8 cellular contexts compared by ENCODE assay signal in the genomic region with DNA sequence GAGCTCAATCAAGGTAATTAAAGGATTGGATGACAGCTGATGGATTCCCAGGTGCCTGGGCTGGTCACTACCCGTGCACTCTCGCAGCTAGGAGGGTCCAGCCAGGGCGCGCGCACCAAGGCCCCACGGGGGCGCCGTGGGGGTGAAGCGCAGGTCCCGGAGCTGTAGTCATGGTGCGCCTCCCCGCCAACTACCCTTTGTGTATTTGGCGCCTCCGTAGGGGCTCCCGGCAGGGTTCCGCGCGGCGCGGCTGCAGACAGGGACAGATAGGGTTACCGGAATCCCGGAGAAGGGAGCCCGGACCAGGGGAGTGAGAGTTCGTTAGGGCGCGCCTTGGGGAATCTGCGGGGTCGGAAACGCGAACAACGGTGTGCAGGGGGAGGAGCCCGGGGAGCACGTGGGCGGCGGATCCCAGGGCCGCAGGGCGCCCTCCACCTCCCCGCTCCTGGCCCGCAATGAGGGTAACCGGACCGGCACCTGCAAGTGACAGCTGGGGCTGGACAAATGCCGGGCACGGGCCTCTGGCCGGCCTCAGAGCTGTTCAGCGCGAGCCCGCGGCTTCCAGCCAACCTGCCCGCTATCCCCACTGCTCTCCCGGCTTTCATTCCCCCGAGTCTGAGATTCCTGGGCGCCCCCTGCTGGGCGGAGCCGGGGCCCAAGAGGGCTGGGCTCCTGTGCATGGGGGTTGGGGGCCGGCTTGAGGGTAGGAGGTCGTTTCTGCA. TPM values are rescaled to one million over a fixed set of nuclear protein-coding genes. Genes with fewer than 3 reads are reported as not detected.
DNase-seq lines count a peak whose midpoint lies in the region; ATAC-seq and TF ChIP-seq lines count a peak whose summit lies in the region.

No MANE protein-coding gene starts in this region.

- H3K27me3 Mint-ChIP-seq in Calu3 (ENCODE audit: unreplicated experiment): no peaks in the 10 kb centered on the region

- H3K4me3 Mint-ChIP-seq in Calu3 (ENCODE audit: low read depth, unreplicated experiment): peak overlapping the region; percentile 91

- intact Hi-C loops in Calu3 (cut with micrococcal nuclease; ENCODE audit: unreplicated experiment) (loop anchor here (2.0 kb wide), 2 partner anchors 25 to 151 kb away; no protein-coding TSS in a partner anchor), right lobe of liver (cut with DNase I) (loop anchor here in 1 of 2 donors (10.0 kb wide), 1 partner anchor 101 kb away; no protein-coding TSS in a partner anchor)

- no peak overlapping the region for H3K27ac Mint-ChIP-seq in Calu3 (ENCODE audit: unreplicated experiment)

- peaks cover 18% of the 10 kb centered on the region for H3K36me3 Mint-ChIP-seq in Calu3 (ENCODE audit: insufficient read depth, unreplicated experiment)

- TF ChIP-seq CTCF in Calu3 (IDR thresholded peaks at IDR 0.05; ENCODE audit: unreplicated experiment): peak; percentile 82
- TF ChIP-seq CTCF in right lobe of liver (IDR thresholded peaks at IDR 0.05): peak; percentile 84 to 93 (median 92)

- H3K9me3 Mint-ChIP-seq in Calu3 (ENCODE audit: low read depth, unreplicated experiment): no peaks in the 10 kb centered on the region

- no peak overlapping the region for H3K27ac ChIP-seq in right lobe of liver

- H3K36me3 ChIP-seq in right lobe of liver: peaks cover 0 to 2% (median 0%) of the 10 kb centered on the region in 4 donors

- CTCF ChIA-PET in Calu3 (lab: Charles Lee): interaction anchor here (0.6 to 1.5 kb wide), 5 partner anchors 8 to 158 kb away, joined by 3 to 10 read pairs (median 4); a partner anchor contains a TSS

- peak; percentile 86 for DNase-seq in Calu3
- DNase-seq in HCEC 1CT: peak; percentile 52
- DNase-seq in NCI-H345 treated with DMSO at 0.1 percent for 48 hours (lab: John Stamatoyannopoulos, UW; ENCODE audit: unreplicated experiment): peak; percentile 40
- DNase-seq in activated CD4-positive, alpha-beta T cell treated with anti-CD3 and anti-CD28 coated beads, Interleukin-2, amount 50 U/mL, for 1 hour: peak; percentile 66
- peak; percentile 40 to 71 for DNase-seq in dermis microvascular lymphatic vessel endothelial cell (ENCODE audit: low read depth in 2 of 2)
- peak; percentile 84 to 90 (median 88) for DNase-seq in right lobe of liver
- peak; percentile 62 to 77 for DNase-seq in stimulated activated CD4-positive, alpha-beta T cell treated with anti-CD3 and anti-CD28 coated beads, Interleukin-4, amount 100 ng/mL, for 4 hours

- ATAC-seq in right lobe of liver (peak; percentile 88 to 93 (median 88)), HG03159 (IDR thresholded peaks at IDR 0.05; ENCODE audit: unreplicated experiment) (no peak)

- H3K9me3 ChIP-seq in right lobe of liver: no peaks in the 10 kb centered on the region

- peak; percentile 15 for TF ChIP-seq POLR2A in right lobe of liver (IDR thresholded peaks at IDR 0.05)

- no peaks in the 10 kb centered on the region for H3K27me3 ChIP-seq in right lobe of liver

- peak overlapping the region; percentile 42 to 63 (median 54) for H3K4me3 ChIP-seq in right lobe of liver

- no peaks in the 10 kb centered on the region for H3K4me1 Mint-ChIP-seq in Calu3 (ENCODE audit: low read depth, unreplicated experiment)

- peaks cover 0 to 6% (median 0%) of the 10 kb centered on the region in 4 donors for H3K4me1 ChIP-seq in right lobe of liver

- BruUV-seq in Calu3 (replicated peaks; lab: Mats Ljungman, UMichigan): no TSS peak

- WGBS in right lobe of liver (ENCODE audit: insufficient coverage, low coverage, low lambda C conversion rate, missing lambda C conversion rate): 0% methylated on average over 2 of the region's 56 CpGs

RNA-seq across cellular contexts. Expression of a gene that starts 3.4 kb away (rescaled TPM):
- 0.47 TPM in 1 of 2 replicates, not detected in the other for total RNA-seq in Calu3 (2022)
- total RNA-seq in dermis microvascular lymphatic vessel endothelial cell: not detected in 2 replicates
- total RNA-seq in right lobe of liver: 1 to 10 TPM in 5 of 6 experiments, under 1 TPM in 1; 0.74 to 3.3 (median 1.5) TPM

RNA-seq across cellular contexts. Expression of a gene that starts 8.1 kb away (rescaled TPM):
- total RNA-seq in Calu3 (2022) (8.7 and 11.8 TPM in 2 replicates), dermis microvascular lymphatic vessel endothelial cell (3.3 and 5.8 TPM in 2 replicates), right lobe of liver (10 to 100 TPM in 4 of 6 experiments, 1 to 10 TPM in 2; 9.5 to 17.4 (median 11.9) TPM)
